18 cellular contexts compared by ENCODE assay signal in the genomic region with DNA sequence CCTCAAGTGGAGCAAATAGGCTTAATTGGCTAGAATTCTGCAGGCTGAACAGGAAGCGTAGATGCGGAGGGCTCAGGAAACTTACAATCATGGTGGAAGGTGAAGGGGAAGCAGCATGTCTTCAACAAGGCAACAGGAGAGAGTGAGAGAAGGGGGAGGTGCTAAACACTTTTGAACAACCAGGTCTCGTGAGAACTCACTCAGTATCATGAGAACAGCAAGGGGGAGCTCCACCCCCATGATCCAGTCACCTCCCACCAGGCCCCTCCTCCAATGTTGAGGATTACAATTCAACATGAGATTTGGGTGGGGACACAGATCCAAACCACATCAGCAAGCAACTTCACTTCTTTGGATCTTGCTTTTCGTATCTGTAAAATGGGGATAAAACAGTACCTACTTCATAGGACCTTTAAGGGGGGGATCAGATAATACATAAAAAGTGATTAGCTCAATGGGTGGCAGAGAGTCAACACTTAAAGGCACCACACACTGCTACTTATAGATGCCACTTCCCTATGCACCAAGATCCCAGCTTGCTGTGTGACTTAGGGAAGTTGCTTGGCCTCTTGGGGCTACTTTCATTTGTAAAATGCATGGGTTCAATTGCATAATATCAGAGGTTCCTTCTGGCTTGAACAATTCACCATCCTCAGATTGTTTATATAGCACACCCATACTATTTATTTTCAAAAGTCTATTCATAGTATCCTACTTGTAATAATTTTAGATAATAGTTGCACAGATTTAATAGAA.
"Had no signal": no experiment of that assay in that cellular context is flagged by ENCODE, and none has a peak within 500 bp of the region (broad histone marks: within the 10 kb centered on the region; RNA-seq: fewer than 3 reads in every experiment).

No MANE protein-coding gene starts in this region.

- H3K9me3 Mint-ChIP-seq: central memory CD8-positive, alpha-beta T cell; natural killer cell treated with Interleukin-12 subunit alpha and Interleukin-12 subunit beta and Interleukin-15 and Interleukin-18, amount 100 ng/mL, for 72 hours; stimulated activated memory B cell treated with anti-CD40 and anti-IgM and Interleukin-4, amounts not matched to agents 10 μg/mL and 1 μg/mL and 100 μg/mL, for 72 hours had no signal

- H3K4me1 Mint-ChIP-seq: central memory CD8-positive, alpha-beta T cell; stimulated activated memory B cell treated with anti-CD40 and anti-IgM and Interleukin-4, amounts not matched to agents 10 μg/mL and 1 μg/mL and 100 μg/mL, for 72 hours had no signal

- H3K27me3 ChIP-seq: brain microvascular endothelial cell, uterus had no signal

- H3K4me3 ChIP-seq: esophagus squamous epithelium, tibial artery, uterus had no signal

- H3K27ac Mint-ChIP-seq: natural killer cell treated with Interleukin-12 subunit alpha and Interleukin-12 subunit beta and Interleukin-15 and Interleukin-18, amount 100 ng/mL, for 72 hours; stimulated activated memory B cell treated with anti-CD40 and anti-IgM and Interleukin-4, amounts not matched to agents 10 μg/mL and 1 μg/mL and 100 μg/mL, for 72 hours had no signal

- H3K4me3 Mint-ChIP-seq: central memory CD8-positive, alpha-beta T cell; natural killer cell treated with Interleukin-12 subunit alpha and Interleukin-12 subunit beta and Interleukin-15 and Interleukin-18, amount 100 ng/mL, for 72 hours; stimulated activated memory B cell treated with anti-CD40 and anti-IgM and Interleukin-4, amounts not matched to agents 10 μg/mL and 1 μg/mL and 100 μg/mL, for 72 hours had no signal

- H3K9me3 ChIP-seq: esophagus squamous epithelium, tibial artery, uterus had no signal

- H3K36me3 ChIP-seq: brain microvascular endothelial cell, esophagus squamous epithelium, tibial artery, uterus had no signal

- H3K36me3 Mint-ChIP-seq: natural killer cell treated with Interleukin-12 subunit alpha and Interleukin-12 subunit beta and Interleukin-15 and Interleukin-18, amount 100 ng/mL, for 72 hours; stimulated activated memory B cell treated with anti-CD40 and anti-IgM and Interleukin-4, amounts not matched to agents 10 μg/mL and 1 μg/mL and 100 μg/mL, for 72 hours had no signal

- DNase-seq: activated CD4-positive, alpha-beta T cell treated with anti-CD3 and anti-CD28 coated beads, Interleukin-2, amount 50 U/mL, for 1 hour; activated naive CD4-positive, alpha-beta T cell; activated T-cell treated with anti-CD3 and anti-CD28 coated beads for 4 hours; anterior cingulate cortex; brain microvascular endothelial cell; cortex of kidney; effector CD4-positive, alpha-beta T cell; esophagus squamous epithelium; glutamatergic neuron; hypothalamus; kidney glomerular epithelial cell; retina; stimulated activated CD4-positive, alpha-beta T cell treated with anti-CD3 and anti-CD28 coated beads, Interleukin-2, amount 100 ng/mL, for 48 hours; tibial artery; uterus had no signal

- H3K4me1 ChIP-seq: esophagus squamous epithelium, tibial artery, uterus had no signal

- H3K27ac ChIP-seq: brain microvascular endothelial cell, esophagus squamous epithelium, tibial artery, uterus had no signal
